In genomic region chr1:30383131-30383793, GRCh38 we compare ENCODE assay signal across 11 cellular contexts.
"Had no signal": no experiment of that assay in that cellular context is flagged by ENCODE, and none has a peak within 500 bp of the region (broad histone marks: within the 10 kb centered on the region; RNA-seq: fewer than 3 reads in every experiment).

No MANE protein-coding gene starts in this region.

- H2AFZ ChIP-seq: parathyroid adenoma had no signal

- H3K4me1 ChIP-seq: parathyroid adenoma had no signal

- H3K4me3 Mint-ChIP-seq: activated B cell treated with CpG ODN at 0.5 μM for 24 hours; activated CD4-positive, alpha-beta T cell treated with anti-CD3 and anti-CD28 coated beads, Interleukin-2, amount 10 ng/mL, durations not matched to agents 24 days and 14 days; stimulated activated effector memory CD8-positive, alpha-beta T cell treated with anti-CD3 and anti-CD28 coated beads, Interleukin-12 subunit alpha, Interleukin-12 subunit beta, amount 100 ng/mL, for 72 hours; T-helper 17 cell had no signal

- H3K4me1 Mint-ChIP-seq: activated CD4-positive, alpha-beta T cell treated with anti-CD3 and anti-CD28 coated beads, Interleukin-2, amount 10 ng/mL, durations not matched to agents 24 days and 14 days had no signal

- DNase-seq: activated B cell treated with CpG ODN at 0.5 μM for 24 hours; activated CD4-positive, alpha-beta T cell treated with anti-CD3 and anti-CD28 coated beads, Interleukin-2, amount 10 ng/mL, durations not matched to agents 24 days and 14 days; activated T-cell treated with anti-CD3 and anti-CD28 coated beads for 4 hours; foreskin melanocyte; heart left ventricle; kidney glomerular epithelial cell; T-helper 17 cell had no signal

- H3K79me2 ChIP-seq: parathyroid adenoma had no signal

- H3K4me3 ChIP-seq: heart left ventricle, skin epidermis, tibial nerve had no signal

- H3K36me3 ChIP-seq: heart left ventricle, tibial nerve had no signal

- H3K27me3 Mint-ChIP-seq: activated CD4-positive, alpha-beta T cell treated with anti-CD3 and anti-CD28 coated beads, Interleukin-2, amount 10 ng/mL, durations not matched to agents 24 days and 14 days had no signal

- ATAC-seq: heart left ventricle; stimulated activated effector memory CD8-positive, alpha-beta T cell treated with anti-CD3 and anti-CD28 coated beads, Interleukin-12 subunit alpha, Interleukin-12 subunit beta, amount 100 ng/mL, for 72 hours; T-helper 17 cell had no signal

- H3K36me3 Mint-ChIP-seq: stimulated activated effector memory CD8-positive, alpha-beta T cell treated with anti-CD3 and anti-CD28 coated beads, Interleukin-12 subunit alpha, Interleukin-12 subunit beta, amount 100 ng/mL, for 72 hours had no signal

- H3K27ac Mint-ChIP-seq: activated B cell treated with CpG ODN at 0.5 μM for 24 hours; activated CD4-positive, alpha-beta T cell treated with anti-CD3 and anti-CD28 coated beads, Interleukin-2, amount 10 ng/mL, durations not matched to agents 24 days and 14 days; stimulated activated effector memory CD8-positive, alpha-beta T cell treated with anti-CD3 and anti-CD28 coated beads, Interleukin-12 subunit alpha, Interleukin-12 subunit beta, amount 100 ng/mL, for 72 hours; T-helper 17 cell had no signal

- H3K9ac ChIP-seq: parathyroid adenoma had no signal

- H3K27ac ChIP-seq: heart left ventricle, parathyroid adenoma, tibial nerve had no signal

- H3K9me3 ChIP-seq: heart left ventricle, tibial nerve had no signal

- H3K9me3 Mint-ChIP-seq: activated B cell treated with CpG ODN at 0.5 μM for 24 hours; activated CD4-positive, alpha-beta T cell treated with anti-CD3 and anti-CD28 coated beads, Interleukin-2, amount 10 ng/mL, durations not matched to agents 24 days and 14 days; stimulated activated effector memory CD8-positive, alpha-beta T cell treated with anti-CD3 and anti-CD28 coated beads, Interleukin-12 subunit alpha, Interleukin-12 subunit beta, amount 100 ng/mL, for 72 hours had no signal
